In the genomic region with DNA sequence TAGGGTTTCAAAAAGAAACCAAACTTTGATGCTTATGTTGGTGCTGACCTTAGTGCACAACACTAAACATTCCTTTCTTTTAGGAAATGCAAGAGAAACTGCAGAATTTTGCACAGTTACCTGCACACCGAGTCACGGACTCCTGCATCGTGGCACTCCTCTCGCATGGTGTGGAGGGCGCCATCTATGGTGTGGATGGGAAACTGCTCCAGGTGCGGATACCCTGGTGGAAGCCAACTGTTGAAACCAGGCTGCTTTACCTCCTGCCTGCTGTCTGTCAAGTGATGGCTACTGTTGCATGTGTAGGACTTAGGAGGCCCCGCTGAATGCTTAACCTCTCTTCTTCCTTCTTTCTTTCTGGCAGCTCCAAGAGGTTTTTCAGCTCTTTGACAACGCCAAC, we compare ENCODE assay signal across 8 cellular contexts. TPM values are rescaled to one million over a fixed set of nuclear protein-coding genes. Genes with fewer than 3 reads are reported as not detected.
A peak's percentile ranks its signal among the peaks of the same experiment; 100 is the strongest.
DNase-seq lines count a peak whose midpoint lies in the region; ATAC-seq and TF ChIP-seq lines count a peak whose summit lies in the region.

No MANE protein-coding gene starts in this region.

- H3K4me3 Mint-ChIP-seq in activated CD8-positive, alpha-beta T cell treated with anti-CD3 and anti-CD28 coated beads, Interleukin-2, amount 10 ng/mL, durations not matched to agents 7 days and 5 days, result no peak overlapping the region

- no peaks in the 10 kb centered on the region for H3K4me1 ChIP-seq in KMS-11 (ENCODE audit: low read depth, poor library complexity, severe bottlenecking)

- no peak overlapping the region for H3K4me2 ChIP-seq in KMS-11

- no peaks in the 10 kb centered on the region for H3K79me2 ChIP-seq in KMS-11 (ENCODE audit: insufficient read depth, low read depth)

- CTCF ChIA-PET in activated CD8-positive, alpha-beta T cell treated with anti-CD3 and anti-CD28 coated beads, Interleukin-2, amount 10 ng/mL, durations not matched to agents 7 days and 5 days (lab: Charles Lee), result interaction anchor here (0.7 to 13.9 kb wide), 43 partner anchors 9 to 295 kb away, joined by 3 to 274 read pairs (median 6); partner anchors contain the start of genes CASP2, EPHA1 and GSTK1

- H4K20me1 ChIP-seq in KMS-11 (ENCODE audit: insufficient read depth), result no peaks in the 10 kb centered on the region

- H3K27ac Mint-ChIP-seq in activated CD8-positive, alpha-beta T cell treated with anti-CD3 and anti-CD28 coated beads, Interleukin-2, amount 10 ng/mL, durations not matched to agents 7 days and 5 days, result no peak overlapping the region

- no peaks in the 10 kb centered on the region for H3K9me3 Mint-ChIP-seq in activated CD8-positive, alpha-beta T cell treated with anti-CD3 and anti-CD28 coated beads, Interleukin-2, amount 10 ng/mL, durations not matched to agents 7 days and 5 days (ENCODE audit: insufficient read depth)

- H3K27me3 ChIP-seq in KMS-11 (ENCODE audit: insufficient read depth, low read depth), result no peaks in the 10 kb centered on the region

- peaks cover 32% of the 10 kb centered on the region for H3K36me3 ChIP-seq in KMS-11 (ENCODE audit: insufficient read depth)

- H3K27me3 Mint-ChIP-seq in activated CD8-positive, alpha-beta T cell treated with anti-CD3 and anti-CD28 coated beads, Interleukin-2, amount 10 ng/mL, durations not matched to agents 7 days and 5 days (ENCODE audit: low read depth), result no peaks in the 10 kb centered on the region

- POLR2A ChIA-PET in activated CD8-positive, alpha-beta T cell treated with anti-CD3 and anti-CD28 coated beads, Interleukin-2, amount 10 ng/mL, durations not matched to agents 7 days and 5 days (lab: Charles Lee), result interaction anchor here (0.8 to 2.8 kb wide), 5 partner anchors 9 to 80 kb away, joined by 3 to 11 read pairs (median 6); partner anchors contain the start of genes CASP2 and GSTK1

- H3K36me3 Mint-ChIP-seq in activated CD8-positive, alpha-beta T cell treated with anti-CD3 and anti-CD28 coated beads, Interleukin-2, amount 10 ng/mL, durations not matched to agents 7 days and 5 days (ENCODE audit: low read depth), result peaks cover 92% of the 10 kb centered on the region

- H3K27ac ChIP-seq in KMS-11, result no peak overlapping the region

- H3K4me3 ChIP-seq in KMS-11 (IDR thresholded peaks at IDR 0.05; ENCODE audit: insufficient read depth, low read depth, low read length), result no peak overlapping the region
- no peak overlapping the region for H3K4me3 ChIP-seq in epithelial cell of proximal tubule (ENCODE audit: low read depth, low read length)
- no peak overlapping the region for H3K4me3 ChIP-seq in retinal pigment epithelial cell (ENCODE audit: low read length)

- H3K4me1 Mint-ChIP-seq in activated CD8-positive, alpha-beta T cell treated with anti-CD3 and anti-CD28 coated beads, Interleukin-2, amount 10 ng/mL, durations not matched to agents 7 days and 5 days (ENCODE audit: low read depth), result peaks cover 52% of the 10 kb centered on the region

- DNase-seq in GDM1 (lab: John Stamatoyannopoulos, UW), result peak; percentile 35
- DNase-seq in activated CD8-positive, alpha-beta T cell treated with anti-CD3 and anti-CD28 coated beads, Interleukin-2, amount 10 ng/mL, durations not matched to agents 7 days and 5 days, result peak; percentile 71
- no peak for DNase-seq in epithelial cell of proximal tubule (ENCODE audit: low read depth)
- DNase-seq in retinal pigment epithelial cell (ENCODE audit: low read depth), result no peak
- DNase-seq in GM19240 (ENCODE audit: insufficient read length, low spot score), result no peak

- peak; percentile 87 for ATAC-seq in activated CD8-positive, alpha-beta T cell treated with anti-CD3 and anti-CD28 coated beads, Interleukin-2, amount 10 ng/mL, durations not matched to agents 7 days and 5 days
- no peak for ATAC-seq in GM21786 (IDR thresholded peaks at IDR 0.05; ENCODE audit: unreplicated experiment)
- ATAC-seq in GM21529 (IDR thresholded peaks at IDR 0.05; ENCODE audit: unreplicated experiment), result no peak

- TF ChIP-seq CTCF in KMS-11 (conservative IDR thresholded peaks at IDR 0.05; ENCODE audit: low read depth, low read length) (peak; percentile 79), epithelial cell of proximal tubule (conservative IDR thresholded peaks at IDR 0.05; ENCODE audit: low read depth, low read length) (peak; percentile 82), retinal pigment epithelial cell (conservative IDR thresholded peaks at IDR 0.05; ENCODE audit: low read depth, low read length) (peak; percentile 83)

- no peak overlapping the region for H2AFZ ChIP-seq in KMS-11 (ENCODE audit: low read depth)

- no peak overlapping the region for H3K9ac ChIP-seq in KMS-11

RNA-seq across cellular contexts. Expression of gene CASP2, which starts 11.7 kb away (rescaled TPM):
- 100 to 1,000 TPM; 111 to 115 TPM for total RNA-seq in activated CD8-positive, alpha-beta T cell treated with anti-CD3 and anti-CD28 coated beads, Interleukin-2, amount 10 ng/mL, durations not matched to agents 7 days and 5 days
- total RNA-seq in epithelial cell of proximal tubule, result 17.8 and 18.7 TPM in 2 replicates

RNA-seq across cellular contexts. Expression of gene TMEM139, which starts 15.1 kb away (rescaled TPM):
- under 1 TPM; 0.29 to 0.65 TPM for total RNA-seq in activated CD8-positive, alpha-beta T cell treated with anti-CD3 and anti-CD28 coated beads, Interleukin-2, amount 10 ng/mL, durations not matched to agents 7 days and 5 days
- 14.5 and 30.9 TPM in 2 replicates for total RNA-seq in epithelial cell of proximal tubule

RNA-seq across cellular contexts. Expression of gene CLCN1, which starts 16.1 kb away (rescaled TPM):
- under 1 TPM in 1 of 2 experiments, not detected in 1; 0.13 TPM for total RNA-seq in activated CD8-positive, alpha-beta T cell treated with anti-CD3 and anti-CD28 coated beads, Interleukin-2, amount 10 ng/mL, durations not matched to agents 7 days and 5 days
- total RNA-seq in epithelial cell of proximal tubule, result not detected in 2 replicates

RNA-seq across cellular contexts. Expression of gene GSTK1, which starts 36.6 kb away (rescaled TPM):
- 100 to 1,000 TPM; 254 to 255 TPM for total RNA-seq in activated CD8-positive, alpha-beta T cell treated with anti-CD3 and anti-CD28 coated beads, Interleukin-2, amount 10 ng/mL, durations not matched to agents 7 days and 5 days
- total RNA-seq in epithelial cell of proximal tubule, result 95.1 and 141 TPM in 2 replicates

Comparison
In these comparisons a context has a peak if more than half of its experiments do, and no peak if none do; other contexts are left out.
1. DNase-seq: peak in GDM1 (single experiment) and activated CD8-positive, alpha-beta T cell treated with anti-CD3 and anti-CD28 coated beads, Interleukin-2, amount 10 ng/mL, durations not matched to agents 7 days and 5 days (single experiment); none in epithelial cell of proximal tubule (single experiment), retinal pigment epithelial cell (single experiment) and GM19240 (single experiment).
2. Peak in every context shown above with its lines, with median percentiles within 50 percentile points of each other: CTCF ChIP-seq.